Comparison of ENCODE assay signal across 28 cellular contexts in the genomic region with DNA sequence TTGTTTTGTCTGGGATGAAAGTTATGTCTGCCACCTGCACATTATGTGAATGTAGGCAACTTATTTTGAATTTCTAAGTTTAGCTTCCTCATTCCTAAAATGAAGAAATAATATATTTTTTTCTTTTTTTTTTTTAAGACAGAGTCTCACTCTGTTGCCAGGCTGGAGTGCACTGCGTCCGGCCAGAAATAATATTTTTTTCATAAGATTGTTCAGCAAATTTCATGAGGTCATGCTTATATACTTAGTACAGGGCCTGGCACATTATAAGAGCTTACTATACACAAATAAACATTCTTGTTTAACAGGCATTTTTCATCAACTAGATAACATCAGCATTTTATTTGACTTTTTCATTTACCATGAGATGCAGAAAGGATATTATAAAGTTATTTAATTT.
"Had no signal": no experiment of that assay in that cellular context is flagged by ENCODE, and none has a peak within 500 bp of the region (broad histone marks: within the 10 kb centered on the region; RNA-seq: fewer than 3 reads in every experiment).

No MANE protein-coding gene starts in this region.

- ATAC-seq: effector memory CD8-positive, alpha-beta T cell; esophagus mucosa; foreskin keratinocyte; gastrocnemius medialis; gastroesophageal sphincter; heart left ventricle; heart right ventricle had no signal

- DNase-seq: colonic mucosa; cortex of kidney; dermis blood vessel endothelial cell; dorsolateral prefrontal cortex; effector CD4-positive, alpha-beta T cell; effector CD8-positive, alpha-beta T cell; effector memory CD4-positive, alpha-beta T cell; effector memory CD8-positive, alpha-beta T cell; endodermal cell; erythroblast; esophagus squamous epithelium; foreskin fibroblast; foreskin keratinocyte; foreskin melanocyte; gastrocnemius medialis; glutamatergic neuron; head of caudate nucleus; heart left ventricle; heart right ventricle had no signal

- H3K4me3 ChIP-seq: colonic mucosa, coronary artery, dorsolateral prefrontal cortex, esophagus muscularis mucosa, esophagus squamous epithelium, gastrocnemius medialis, gastroesophageal sphincter, heart left ventricle, heart right ventricle had no signal

- H3K27ac ChIP-seq: colonic mucosa, coronary artery, dorsolateral prefrontal cortex, epithelial cell of prostate, esophagus muscularis mucosa, esophagus squamous epithelium, foreskin keratinocyte, gastrocnemius medialis, gastroesophageal sphincter, heart left ventricle, heart right ventricle had no signal

- FAIRE-seq: colon, endometrium, endothelial cell of umbilical vein, frontal cortex had no signal

- H3K4me1 ChIP-seq: colonic mucosa, esophagus muscularis mucosa, esophagus squamous epithelium, foreskin keratinocyte, gastrocnemius medialis, gastroesophageal sphincter, heart left ventricle, heart right ventricle had no signal

- H3K36me3 ChIP-seq: colonic mucosa, esophagus muscularis mucosa, esophagus squamous epithelium, gastrocnemius medialis, gastroesophageal sphincter, heart left ventricle, heart right ventricle had no signal

- H3K9me3 ChIP-seq: colonic mucosa, esophagus muscularis mucosa, esophagus squamous epithelium, gastrocnemius medialis, gastroesophageal sphincter, heart right ventricle had no signal

- H3K27me3 ChIP-seq: colonic mucosa, dorsolateral prefrontal cortex, esophagus muscularis mucosa, esophagus squamous epithelium, foreskin keratinocyte, gastrocnemius medialis, gastroesophageal sphincter, heart left ventricle, heart right ventricle had no signal
